In genomic region chr10:94545277-94546057, GRCh38 we compare ENCODE assay signal across 1 cellular context.
TF ChIP-seq lines count a peak whose summit lies in the region.

Gene HELLS, plus strand, starts transcription at chr10:94545788. Its CDS starts 134 bp downstream, at chr10:94545922.

TF ChIP-seq in HepG2, 621 proteins besides CTCF, POLR2A, EP300 and RAD21 (continued from another document and continues in another):
- TF ChIP-seq FOXJ3 (CRISPR knock-in tag; IDR thresholded peaks at IDR 0.05; ENCODE audit: borderline replicate concordance): no peak
- TF ChIP-seq SRSF4 (IDR thresholded peaks at IDR 0.05; ENCODE audit: low read depth, low read length, poor library complexity, severe bottlenecking): no peak
- peak; percentile 56; the same call in 1 of the 2 replicates for TF ChIP-seq ZSCAN29 (CRISPR knock-in tag; conservative IDR thresholded peaks at IDR 0.05)
- peak; percentile 84 for TF ChIP-seq ZBED4 (CRISPR knock-in tag; IDR thresholded peaks at IDR 0.05; ENCODE audit: borderline replicate concordance)
- TF ChIP-seq UBTF (CRISPR knock-in tag; IDR thresholded peaks at IDR 0.05): no peak
- TF ChIP-seq MEIS2 (CRISPR knock-in tag; IDR thresholded peaks at IDR 0.05): no peak
- TF ChIP-seq STAT6 (CRISPR knock-in tag; IDR thresholded peaks at IDR 0.05; ENCODE audit: borderline replicate concordance): no peak
- TF ChIP-seq ZNF629 (CRISPR knock-in tag; conservative IDR thresholded peaks at IDR 0.05): no peak
- no peak; the same call in 1 of the 2 replicates for TF ChIP-seq SSRP1 (CRISPR knock-in tag; IDR thresholded peaks at IDR 0.05)
- no peak for TF ChIP-seq ZNF44 (CRISPR knock-in tag; IDR thresholded peaks at IDR 0.05)
- peak; percentile 31; the same call in 1 of the 2 replicates for TF ChIP-seq PHF21A (CRISPR knock-in tag; IDR thresholded peaks at IDR 0.05)
- TF ChIP-seq GLI4 (CRISPR knock-in tag; IDR thresholded peaks at IDR 0.05; ENCODE audit: borderline replicate concordance): no peak
- TF ChIP-seq ZNF614 (CRISPR knock-in tag; IDR thresholded peaks at IDR 0.05; ENCODE audit: borderline replicate concordance): 0 out of 2 replicates have a peak, but pooled peaks have one; percentile 24
- no peak; the same call in 1 of the 2 replicates for TF ChIP-seq ZBTB43 (CRISPR knock-in tag; conservative IDR thresholded peaks at IDR 0.05)
- TF ChIP-seq ZNF562 (CRISPR knock-in tag; IDR thresholded peaks at IDR 0.05; ENCODE audit: borderline replicate concordance): no peak
- TF ChIP-seq PCBP2 (optimal IDR thresholded peaks at IDR 0.05; ENCODE audit: low read depth, low read length, poor library complexity, severe bottlenecking): no peak
- TF ChIP-seq, protein P1, sequence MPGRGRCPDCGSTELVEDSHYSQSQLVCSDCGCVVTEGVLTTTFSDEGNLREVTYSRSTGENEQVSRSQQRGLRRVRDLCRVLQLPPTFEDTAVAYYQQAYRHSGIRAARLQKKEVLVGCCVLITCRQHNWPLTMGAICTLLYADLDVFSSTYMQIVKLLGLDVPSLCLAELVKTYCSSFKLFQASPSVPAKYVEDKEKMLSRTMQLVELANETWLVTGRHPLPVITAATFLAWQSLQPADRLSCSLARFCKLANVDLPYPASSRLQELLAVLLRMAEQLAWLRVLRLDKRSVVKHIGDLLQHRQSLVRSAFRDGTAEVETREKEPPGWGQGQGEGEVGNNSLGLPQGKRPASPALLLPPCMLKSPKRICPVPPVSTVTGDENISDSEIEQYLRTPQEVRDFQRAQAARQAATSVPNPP (CRISPR knock-in tag; IDR thresholded peaks at IDR 0.05): no peak
- no peak for TF ChIP-seq TCF7L2 (IDR thresholded peaks at IDR 0.05; ENCODE audit: low read depth, low read length)
- TF ChIP-seq ZNF367 (CRISPR knock-in tag; IDR thresholded peaks at IDR 0.05; ENCODE audit: borderline replicate concordance): no peak
- TF ChIP-seq MTF2 (CRISPR knock-in tag; IDR thresholded peaks at IDR 0.05; ENCODE audit: borderline replicate concordance): no peak
- no peak for TF ChIP-seq GPN1 (CRISPR knock-in tag; IDR thresholded peaks at IDR 0.05; ENCODE audit: borderline replicate concordance)
- no peak; the same call in 1 of the 2 replicates for TF ChIP-seq RCOR2 (CRISPR knock-in tag; IDR thresholded peaks at IDR 0.05)
- no peak for TF ChIP-seq DDIT3 (CRISPR knock-in tag; IDR thresholded peaks at IDR 0.05)
- no peak for TF ChIP-seq ZNF75D (CRISPR knock-in tag; IDR thresholded peaks at IDR 0.05; ENCODE audit: borderline replicate concordance)
- TF ChIP-seq TFDP2 (CRISPR knock-in tag; IDR thresholded peaks at IDR 0.05): peak; percentile 98
- no peak for TF ChIP-seq GATA4 (IDR thresholded peaks at IDR 0.05; ENCODE audit: borderline replicate concordance, low read depth)
- TF ChIP-seq BCLAF1 (IDR thresholded peaks at IDR 0.05): no peak
- TF ChIP-seq DMAP1 (CRISPR knock-in tag; IDR thresholded peaks at IDR 0.05): peak; percentile 53; the same call in 1 of the 2 replicates
- no peak for TF ChIP-seq ZNF83 (CRISPR knock-in tag; IDR thresholded peaks at IDR 0.05; ENCODE audit: borderline replicate concordance)
- TF ChIP-seq CHCHD3 (CRISPR knock-in tag; IDR thresholded peaks at IDR 0.05): no peak
- no peak for TF ChIP-seq WIZ (CRISPR knock-in tag; IDR thresholded peaks at IDR 0.05)
- TF ChIP-seq XBP1 (CRISPR knock-in tag; IDR thresholded peaks at IDR 0.05): no peak
- no peak for TF ChIP-seq ZNF850 (CRISPR knock-in tag; conservative IDR thresholded peaks at IDR 0.05)
- no peak for TF ChIP-seq SNRNP70 (IDR thresholded peaks at IDR 0.05; ENCODE audit: low read depth, low read length)
- no peak for TF ChIP-seq AGO1 (IDR thresholded peaks at IDR 0.05; ENCODE audit: low read depth, low read length, poor library complexity, severe bottlenecking)
- no peak for TF ChIP-seq ZNF670 (CRISPR knock-in tag; IDR thresholded peaks at IDR 0.05; ENCODE audit: borderline replicate concordance)
- peak; percentile 89 for TF ChIP-seq KMT2B (CRISPR knock-in tag; IDR thresholded peaks at IDR 0.05)
- TF ChIP-seq, protein P2, sequence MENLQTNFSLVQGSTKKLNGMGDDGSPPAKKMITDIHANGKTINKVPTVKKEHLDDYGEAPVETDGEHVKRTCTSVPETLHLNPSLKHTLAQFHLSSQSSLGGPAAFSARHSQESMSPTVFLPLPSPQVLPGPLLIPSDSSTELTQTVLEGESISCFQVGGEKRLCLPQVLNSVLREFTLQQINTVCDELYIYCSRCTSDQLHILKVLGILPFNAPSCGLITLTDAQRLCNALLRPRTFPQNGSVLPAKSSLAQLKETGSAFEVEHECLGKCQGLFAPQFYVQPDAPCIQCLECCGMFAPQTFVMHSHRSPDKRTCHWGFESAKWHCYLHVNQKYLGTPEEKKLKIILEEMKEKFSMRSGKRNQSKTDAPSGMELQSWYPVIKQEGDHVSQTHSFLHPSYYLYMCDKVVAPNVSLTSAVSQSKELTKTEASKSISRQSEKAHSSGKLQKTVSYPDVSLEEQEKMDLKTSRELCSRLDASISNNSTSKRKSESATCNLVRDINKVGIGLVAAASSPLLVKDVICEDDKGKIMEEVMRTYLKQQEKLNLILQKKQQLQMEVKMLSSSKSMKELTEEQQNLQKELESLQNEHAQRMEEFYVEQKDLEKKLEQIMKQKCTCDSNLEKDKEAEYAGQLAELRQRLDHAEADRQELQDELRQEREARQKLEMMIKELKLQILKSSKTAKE (CRISPR knock-in tag; IDR thresholded peaks at IDR 0.05; ENCODE audit: borderline replicate concordance): no peak
- TF ChIP-seq NFE2L2 (IDR thresholded peaks at IDR 0.05; ENCODE audit: low read length): no peak
- peak; percentile 29; the same call in 1 of the 2 replicates for TF ChIP-seq PITX1 (CRISPR knock-in tag; IDR thresholded peaks at IDR 0.05)
- TF ChIP-seq SOX6 (IDR thresholded peaks at IDR 0.05): no peak
- TF ChIP-seq SOX6 (CRISPR knock-in tag; IDR thresholded peaks at IDR 0.05): peak; percentile 20; the same call in 1 of the 2 replicates
- peak; percentile 48; the same call in 1 of the 2 replicates for TF ChIP-seq HOXA9 (CRISPR knock-in tag; IDR thresholded peaks at IDR 0.05; ENCODE audit: borderline replicate concordance)
- TF ChIP-seq NFKBIZ (CRISPR knock-in tag; IDR thresholded peaks at IDR 0.05): no peak
- peak; percentile 45 for TF ChIP-seq THAP11 (CRISPR knock-in tag; IDR thresholded peaks at IDR 0.05)
